In genomic region chr11:125554038-125554437, GRCh38 we compare ENCODE assay signal across 25 cellular contexts. TPM values are rescaled to one million over a fixed set of nuclear protein-coding genes. Genes with fewer than 3 reads are reported as not detected.
"Had no signal": no experiment of that assay in that cellular context is flagged by ENCODE, and none has a peak within 500 bp of the region (broad histone marks: within the 10 kb centered on the region; RNA-seq: fewer than 3 reads in every experiment).

No MANE protein-coding gene starts in this region.

- H3K4me1 Mint-ChIP-seq: immature natural killer cell; naive thymus-derived CD4-positive, alpha-beta T cell; nephron progenitor cell; stimulated activated naive B cell treated with anti-CD40 and anti-IgM and Interleukin-4, amounts not matched to agents 10 μg/mL and 1 μg/mL and 100 μg/mL, for 72 hours; stimulated activated naive CD8-positive, alpha-beta T cell treated with anti-CD3 and anti-CD28 coated beads, Interleukin-15, amount 100 ng/mL, for 72 hours had no signal

- H3K27ac Mint-ChIP-seq: immature natural killer cell; naive thymus-derived CD4-positive, alpha-beta T cell; nephron progenitor cell; stimulated activated naive B cell treated with anti-CD40 and anti-IgM and Interleukin-4, amounts not matched to agents 10 μg/mL and 1 μg/mL and 100 μg/mL, for 72 hours had no signal

- H3K4me3 Mint-ChIP-seq: immature natural killer cell; naive thymus-derived CD4-positive, alpha-beta T cell; nephron progenitor cell; stimulated activated naive B cell treated with anti-CD40 and anti-IgM and Interleukin-4, amounts not matched to agents 10 μg/mL and 1 μg/mL and 100 μg/mL, for 72 hours; stimulated activated naive CD8-positive, alpha-beta T cell treated with anti-CD3 and anti-CD28 coated beads, Interleukin-15, amount 100 ng/mL, for 72 hours had no signal

- ATAC-seq: esophagus mucosa; heart right ventricle; left cardiac atrium; left ventricle myocardium superior; naive thymus-derived CD4-positive, alpha-beta T cell; psoas muscle; sciatic nerve; stimulated activated naive B cell treated with anti-CD40 and anti-IgM and Interleukin-4, amounts not matched to agents 10 μg/mL and 1 μg/mL and 100 μg/mL, for 72 hours; stimulated activated naive CD8-positive, alpha-beta T cell treated with anti-CD3 and anti-CD28 coated beads, Interleukin-15, amount 100 ng/mL, for 72 hours had no signal

- DNase-seq: cortex of kidney; dorsolateral prefrontal cortex; effector CD8-positive, alpha-beta T cell; heart right ventricle; immature natural killer cell; left cardiac atrium; left ventricle myocardium superior; naive thymus-derived CD4-positive, alpha-beta T cell; nephron progenitor cell; psoas muscle; retina; spleen; stimulated activated CD4-positive, alpha-beta T cell treated with anti-CD3 and anti-CD28 coated beads, Interleukin-15, amount 100 ng/mL, for 24 hours; stimulated activated CD4-positive, alpha-beta T cell treated with anti-CD3 and anti-CD28 coated beads, Interleukin-1b, Interleukin-23, amount 100 ng/mL, for 48 hours; stimulated activated CD4-positive, alpha-beta T cell treated with anti-CD3 and anti-CD28 coated beads, Interleukin-4, amount 100 ng/mL, for 4 hours; stimulated activated naive B cell treated with anti-CD40 and anti-IgM and Interleukin-4, amounts not matched to agents 10 μg/mL and 1 μg/mL and 100 μg/mL, for 72 hours; stimulated activated naive CD8-positive, alpha-beta T cell treated with anti-CD3 and anti-CD28 coated beads, Interleukin-15, amount 100 ng/mL, for 72 hours; testis had no signal

- H3K27me3 ChIP-seq: dorsolateral prefrontal cortex, heart right ventricle, neutrophil, spleen, testis, tibial nerve had no signal

- H3K27ac ChIP-seq: dorsolateral prefrontal cortex, heart right ventricle, neutrophil, psoas muscle, spleen, testis, tibial nerve had no signal

- FAIRE-seq: endometrium, frontal cortex, keratinocyte had no signal

- H3K4me3 ChIP-seq: dorsolateral prefrontal cortex, heart right ventricle, psoas muscle, spleen, testis, tibial nerve had no signal

- H3K27me3 Mint-ChIP-seq: stimulated activated naive CD8-positive, alpha-beta T cell treated with anti-CD3 and anti-CD28 coated beads, Interleukin-15, amount 100 ng/mL, for 72 hours had no signal

- H3K9me3 ChIP-seq: testis had no signal

- H3K36me3 ChIP-seq: heart right ventricle, neutrophil, spleen, tibial nerve had no signal

- H3K4me1 ChIP-seq: heart right ventricle, psoas muscle, spleen, testis, tibial nerve had no signal

RNA-seq across cellular contexts. Expression of gene FEZ1, which starts 58.0 kb away (rescaled TPM):
- polyA plus RNA-seq: naive thymus-derived CD4-positive, alpha-beta T cell had no signal
